Comparison of ENCODE assay signal across 1 cellular context in the genomic region with DNA sequence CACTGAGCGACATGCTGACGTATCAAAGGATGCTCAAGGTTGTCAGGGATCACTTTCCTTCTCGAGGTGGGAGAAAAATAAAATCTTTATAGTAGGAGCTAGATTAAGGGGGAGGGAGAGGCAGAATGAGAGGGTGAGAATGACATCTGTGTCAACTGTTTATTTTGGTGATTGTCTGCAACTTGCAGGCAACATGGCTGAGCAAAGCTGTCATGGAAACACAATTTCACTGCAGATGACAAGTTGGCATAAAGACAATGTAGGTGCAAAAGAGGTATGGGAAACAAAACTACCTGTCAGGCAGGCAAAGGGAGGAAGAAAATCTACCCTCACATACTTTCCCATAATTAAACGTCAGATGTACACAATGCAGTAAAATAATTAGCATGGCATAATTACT.
TF ChIP-seq lines count a peak whose summit lies in the region.

No MANE protein-coding gene starts in this region.

TF ChIP-seq in HepG2, 621 proteins besides CTCF, POLR2A, EP300 and RAD21 (continued from another document):
- TF ChIP-seq, protein P1, sequence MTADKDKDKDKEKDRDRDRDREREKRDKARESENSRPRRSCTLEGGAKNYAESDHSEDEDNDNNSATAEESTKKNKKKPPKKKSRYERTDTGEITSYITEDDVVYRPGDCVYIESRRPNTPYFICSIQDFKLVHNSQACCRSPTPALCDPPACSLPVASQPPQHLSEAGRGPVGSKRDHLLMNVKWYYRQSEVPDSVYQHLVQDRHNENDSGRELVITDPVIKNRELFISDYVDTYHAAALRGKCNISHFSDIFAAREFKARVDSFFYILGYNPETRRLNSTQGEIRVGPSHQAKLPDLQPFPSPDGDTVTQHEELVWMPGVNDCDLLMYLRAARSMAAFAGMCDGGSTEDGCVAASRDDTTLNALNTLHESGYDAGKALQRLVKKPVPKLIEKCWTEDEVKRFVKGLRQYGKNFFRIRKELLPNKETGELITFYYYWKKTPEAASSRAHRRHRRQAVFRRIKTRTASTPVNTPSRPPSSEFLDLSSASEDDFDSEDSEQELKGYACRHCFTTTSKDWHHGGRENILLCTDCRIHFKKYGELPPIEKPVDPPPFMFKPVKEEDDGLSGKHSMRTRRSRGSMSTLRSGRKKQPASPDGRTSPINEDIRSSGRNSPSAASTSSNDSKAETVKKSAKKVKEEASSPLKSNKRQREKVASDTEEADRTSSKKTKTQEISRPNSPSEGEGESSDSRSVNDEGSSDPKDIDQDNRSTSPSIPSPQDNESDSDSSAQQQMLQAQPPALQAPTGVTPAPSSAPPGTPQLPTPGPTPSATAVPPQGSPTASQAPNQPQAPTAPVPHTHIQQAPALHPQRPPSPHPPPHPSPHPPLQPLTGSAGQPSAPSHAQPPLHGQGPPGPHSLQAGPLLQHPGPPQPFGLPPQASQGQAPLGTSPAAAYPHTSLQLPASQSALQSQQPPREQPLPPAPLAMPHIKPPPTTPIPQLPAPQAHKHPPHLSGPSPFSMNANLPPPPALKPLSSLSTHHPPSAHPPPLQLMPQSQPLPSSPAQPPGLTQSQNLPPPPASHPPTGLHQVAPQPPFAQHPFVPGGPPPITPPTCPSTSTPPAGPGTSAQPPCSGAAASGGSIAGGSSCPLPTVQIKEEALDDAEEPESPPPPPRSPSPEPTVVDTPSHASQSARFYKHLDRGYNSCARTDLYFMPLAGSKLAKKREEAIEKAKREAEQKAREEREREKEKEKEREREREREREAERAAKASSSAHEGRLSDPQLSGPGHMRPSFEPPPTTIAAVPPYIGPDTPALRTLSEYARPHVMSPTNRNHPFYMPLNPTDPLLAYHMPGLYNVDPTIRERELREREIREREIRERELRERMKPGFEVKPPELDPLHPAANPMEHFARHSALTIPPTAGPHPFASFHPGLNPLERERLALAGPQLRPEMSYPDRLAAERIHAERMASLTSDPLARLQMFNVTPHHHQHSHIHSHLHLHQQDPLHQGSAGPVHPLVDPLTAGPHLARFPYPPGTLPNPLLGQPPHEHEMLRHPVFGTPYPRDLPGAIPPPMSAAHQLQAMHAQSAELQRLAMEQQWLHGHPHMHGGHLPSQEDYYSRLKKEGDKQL (CRISPR knock-in tag; IDR thresholded peaks at IDR 0.05; ENCODE audit: low read depth): no peak
TF ChIP-seq in HepG2: peak in this region for 0.
